21 cellular contexts compared by ENCODE assay signal in the genomic region with DNA sequence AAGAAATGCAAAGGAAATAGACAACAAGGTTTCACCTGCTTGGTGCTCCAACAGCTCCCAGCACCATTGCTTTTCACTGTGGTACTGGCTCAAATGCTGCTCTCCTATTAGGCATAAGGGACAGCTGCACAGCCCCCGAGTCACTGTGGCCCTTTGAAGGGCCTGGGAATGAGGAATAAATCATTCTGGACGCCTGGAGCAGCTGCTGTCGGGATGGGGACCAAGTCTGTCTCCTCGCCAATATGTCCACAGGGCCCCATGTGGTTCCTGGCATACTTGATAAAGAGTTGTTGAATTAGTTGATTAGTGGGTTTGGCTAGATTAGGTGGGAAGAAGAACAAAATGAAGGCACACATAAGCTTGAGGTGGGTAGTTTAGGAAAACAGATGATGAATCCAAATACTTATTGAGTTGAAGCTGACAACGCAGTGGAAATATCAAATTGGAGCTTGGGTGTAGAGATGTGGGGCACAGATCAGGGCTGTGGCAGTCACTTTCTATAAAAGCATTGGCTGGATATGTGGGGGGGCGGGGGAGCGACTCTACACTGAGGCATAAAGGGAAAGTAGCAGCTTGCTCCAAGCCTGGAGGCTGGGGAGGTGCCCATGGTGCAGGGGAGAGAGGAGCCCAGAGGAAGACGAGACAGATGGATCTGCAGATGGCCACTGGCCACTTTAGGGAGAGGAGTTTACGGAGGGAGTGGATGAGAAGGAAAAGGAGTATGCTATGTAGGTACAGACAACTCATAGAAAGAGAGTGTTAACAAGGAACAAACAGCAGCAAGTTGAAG. TPM values are rescaled to one million over a fixed set of nuclear protein-coding genes. Genes with fewer than 3 reads are reported as not detected.
DNase-seq lines count a peak whose midpoint lies in the region; ATAC-seq, FAIRE-seq and TF ChIP-seq lines count a peak whose summit lies in the region.
"Had no signal": no experiment of that assay in that cellular context is flagged by ENCODE, and none has a peak within 500 bp of the region (broad histone marks: within the 10 kb centered on the region; RNA-seq: fewer than 3 reads in every experiment).

No MANE protein-coding gene starts in this region.

- no peaks in the 10 kb centered on the region for H3K27me3 ChIP-seq in Caco-2 (replicated peaks; ENCODE audit: control insufficient read depth, insufficient read depth, low read length)

- TF ChIP-seq CTCF in Caco-2 (IDR thresholded peaks at IDR 0.05; ENCODE audit: insufficient read depth in 1 of 2, low read depth in 1 of 2, low read length in 1 of 2, severe bottlenecking in 1 of 2, unreplicated experiment in 1 of 2) (no peak), OCI-LY7 (conservative IDR thresholded peaks at IDR 0.05; ENCODE audit: low read length) (no peak)

- H3K27ac ChIP-seq in cingulate gyrus (ENCODE audit: low read depth, low read length) (peak overlapping the region; percentile 10), OCI-LY7 (ENCODE audit: low read depth, low read length, poor library complexity, severe bottlenecking) (no peak overlapping the region)
- H3K27ac ChIP-seq: A549, RWPE1 had no signal

- peaks cover 20% of the 10 kb centered on the region for H3K36me3 Mint-ChIP-seq in Caco-2 (ENCODE audit: insufficient read depth, unreplicated experiment)
- H3K36me3 Mint-ChIP-seq in activated T-helper 2 cell treated with anti-CD3 and anti-CD28 coated beads, Interferon-gamma antibody, Interleukin-2, Interleukin-4, amounts not matched to agents 10 μg/mL and 5 μg/mL and 100 μg/mL, durations not matched to agents 14 hours and 24 hours and 36 hours (ENCODE audit: low read depth): peaks cover 3% of the 10 kb centered on the region

- H3K4me1 ChIP-seq in Caco-2 (no peaks in the 10 kb centered on the region), OCI-LY7 (ENCODE audit: insufficient read depth, low read length, poor library complexity, severe bottlenecking) (no peaks in the 10 kb centered on the region)
- H3K4me1 ChIP-seq: A549 had no signal

- no peaks in the 10 kb centered on the region for H3K79me2 ChIP-seq in OCI-LY7 (ENCODE audit: insufficient read depth, low read depth, low read length)

- intact Hi-C loops in posterior cingulate gyrus (cut with DNase I): no loop called here
- intact Hi-C loops in Caco-2 (cut with micrococcal nuclease; ENCODE audit: unreplicated experiment): no loop called here
- intact Hi-C loops in OCI-LY7 (cut with micrococcal nuclease; ENCODE audit: unreplicated experiment): no loop called here
- intact Hi-C loops in activated T-helper 2 cell treated with anti-CD3 and anti-CD28 coated beads, Interferon-gamma antibody, Interleukin-2, Interleukin-4, amounts not matched to agents 10 μg/mL and 5 μg/mL and 100 μg/mL, durations not matched to agents 14 hours and 24 hours and 36 hours (cut with micrococcal nuclease): no loop called here

- no peaks in the 10 kb centered on the region for H3K36me3 ChIP-seq in Caco-2 (ENCODE audit: control insufficient read depth, insufficient read depth, low read length)
- peaks cover 25% of the 10 kb centered on the region for H3K36me3 ChIP-seq in OCI-LY7 (ENCODE audit: insufficient read depth, low read length)

- H3K9me3 ChIP-seq in Caco-2 (no peaks in the 10 kb centered on the region), OCI-LY7 (ENCODE audit: low read length) (no peaks in the 10 kb centered on the region)
- H3K9me3 ChIP-seq: A549 had no signal

- no peak for DNase-seq in HTR-8/SVneo (ENCODE audit: insufficient read length, low spot score)
- DNase-seq in NCI-H524 treated with DMSO at 0.1 percent for 48 hours (lab: John Stamatoyannopoulos, UW): peak; percentile 99
- DNase-seq in posterior cingulate gyrus: peak in 7 of 10 donors; percentile 38 to 90 (median 56)
- DNase-seq in Caco-2: no peak
- DNase-seq in OCI-LY7 (ENCODE audit: low spot score): no peak
- DNase-seq in activated T-helper 2 cell treated with anti-CD3 and anti-CD28 coated beads, Interferon-gamma antibody, Interleukin-2, Interleukin-4, amounts not matched to agents 10 μg/mL and 5 μg/mL and 100 μg/mL, durations not matched to agents 14 hours and 24 hours and 36 hours (ENCODE audit: low spot score): no peak
- DNase-seq: CD4-positive, alpha-beta T cell; DMS79 treated with DMSO at 0.1 percent for 48 hours; KG1; NCI-H1105 treated with DMSO at 0.1 percent for 48 hours; NCI-H187 treated with DMSO at 0.1 percent for 48 hours; NCI-H748 treated with DMSO at 0.1 percent for 48 hours; PC-3; SIG-M5 had no signal

- H3K4me3 Mint-ChIP-seq in Caco-2 (ENCODE audit: unreplicated experiment): no peak overlapping the region
- H3K4me3 Mint-ChIP-seq in activated T-helper 2 cell treated with anti-CD3 and anti-CD28 coated beads, Interferon-gamma antibody, Interleukin-2, Interleukin-4, amounts not matched to agents 10 μg/mL and 5 μg/mL and 100 μg/mL, durations not matched to agents 14 hours and 24 hours and 36 hours (ENCODE audit: low read depth): no peak overlapping the region
- H3K4me3 Mint-ChIP-seq: CD4-positive, alpha-beta T cell had no signal

- POLR2A ChIA-PET in Caco-2 (lab: Charles Lee) (no interaction called here), OCI-LY7 (lab: Charles Lee) (interaction anchor here (0.6 to 1.0 kb wide), 4 partner anchors 9 to 226 kb away, joined by 3 to 4 read pairs (median 4); partner anchors contain the start of gene GSTZ1)

- no peak overlapping the region for H2AFZ ChIP-seq in OCI-LY7 (ENCODE audit: low read length)

- H3K4me3 ChIP-seq in Caco-2 (ENCODE audit: low read depth, low read length) (no peak overlapping the region), OCI-LY7 (ENCODE audit: low read depth, low read length, poor library complexity, severe bottlenecking) (no peak overlapping the region)
- H3K4me3 ChIP-seq: A549 had no signal

- BruUV-seq in Caco-2 (replicated peaks; lab: Mats Ljungman, UMichigan) (no TSS peak), OCI-LY7 (replicated peaks; lab: Mats Ljungman, UMichigan) (no TSS peak)

- H3K4me2 ChIP-seq in OCI-LY7 (ENCODE audit: low read length): no peak overlapping the region
- H3K4me2 ChIP-seq: A549 had no signal

- no peaks in the 10 kb centered on the region for H3K9me3 Mint-ChIP-seq in Caco-2 (ENCODE audit: unreplicated experiment)
- H3K9me3 Mint-ChIP-seq in activated T-helper 2 cell treated with anti-CD3 and anti-CD28 coated beads, Interferon-gamma antibody, Interleukin-2, Interleukin-4, amounts not matched to agents 10 μg/mL and 5 μg/mL and 100 μg/mL, durations not matched to agents 14 hours and 24 hours and 36 hours: no peaks in the 10 kb centered on the region
- H3K9me3 Mint-ChIP-seq: CD4-positive, alpha-beta T cell had no signal

- no peaks in the 10 kb centered on the region for H4K20me1 ChIP-seq in OCI-LY7 (ENCODE audit: insufficient read depth, low read length)

- no peaks in the 10 kb centered on the region for H3K4me1 Mint-ChIP-seq in Caco-2 (ENCODE audit: low read depth, unreplicated experiment)
- H3K4me1 Mint-ChIP-seq in activated T-helper 2 cell treated with anti-CD3 and anti-CD28 coated beads, Interferon-gamma antibody, Interleukin-2, Interleukin-4, amounts not matched to agents 10 μg/mL and 5 μg/mL and 100 μg/mL, durations not matched to agents 14 hours and 24 hours and 36 hours (ENCODE audit: low read depth): no peaks in the 10 kb centered on the region

- no peak for ATAC-seq in GM21786 (IDR thresholded peaks at IDR 0.05; ENCODE audit: unreplicated experiment)
- ATAC-seq: A549, HepG2, PC-3, SK-N-SH treated with all-trans-retinoic acid at 6 μM for 48 hours had no signal

- no peaks in the 10 kb centered on the region for H3K27me3 Mint-ChIP-seq in Caco-2 (ENCODE audit: insufficient read depth, unreplicated experiment)
- no peaks in the 10 kb centered on the region for H3K27me3 Mint-ChIP-seq in activated T-helper 2 cell treated with anti-CD3 and anti-CD28 coated beads, Interferon-gamma antibody, Interleukin-2, Interleukin-4, amounts not matched to agents 10 μg/mL and 5 μg/mL and 100 μg/mL, durations not matched to agents 14 hours and 24 hours and 36 hours (ENCODE audit: low read depth)
- H3K27me3 Mint-ChIP-seq: CD4-positive, alpha-beta T cell had no signal

- CTCF ChIA-PET in Caco-2 (lab: Charles Lee): no interaction called here
- CTCF ChIA-PET in OCI-LY7 (lab: Charles Lee; ENCODE audit: unreplicated experiment): interaction anchor here (1.1 kb wide), 1 partner anchor 23 kb away, joined by 3 read pairs; no protein-coding TSS in a partner anchor

- no peaks in the 10 kb centered on the region for H3K9me2 ChIP-seq in OCI-LY7 (ENCODE audit: insufficient read depth, low read length)

- FAIRE-seq in HTR-8/SVneo (lab: Jason Lieb, UNC): peak; percentile 60
- FAIRE-seq: A549, H54, HepG2 had no signal

- H3K27ac Mint-ChIP-seq in Caco-2 (ENCODE audit: unreplicated experiment): no peak overlapping the region
- no peak overlapping the region for H3K27ac Mint-ChIP-seq in activated T-helper 2 cell treated with anti-CD3 and anti-CD28 coated beads, Interferon-gamma antibody, Interleukin-2, Interleukin-4, amounts not matched to agents 10 μg/mL and 5 μg/mL and 100 μg/mL, durations not matched to agents 14 hours and 24 hours and 36 hours
- H3K27ac Mint-ChIP-seq: CD4-positive, alpha-beta T cell had no signal

RNA-seq across cellular contexts. Expression of gene NGB, which starts 13.3 kb away (rescaled TPM):
- total RNA-seq in Caco-2 (2022): not detected in 2 replicates
- total RNA-seq in OCI-LY7 (2014; rRNA removed; shearing (Covaris generic)): not detected in 2 replicates
- total RNA-seq in OCI-LY7 (2022): not detected in 2 replicates
- total RNA-seq in activated T-helper 2 cell treated with anti-CD3 and anti-CD28 coated beads, Interferon-gamma antibody, Interleukin-2, Interleukin-4, amounts not matched to agents 10 μg/mL and 5 μg/mL and 100 μg/mL, durations not matched to agents 14 hours and 24 hours and 36 hours: not detected in 2 replicates
- total RNA-seq: CD4-positive, alpha-beta T cell; HepG2; PC-3 had no signal

RNA-seq across cellular contexts. Expression of gene POMT2, which starts 36.4 kb away (rescaled TPM):
- total RNA-seq in Caco-2 (2022) (30.4 and 36.9 TPM in 2 replicates), OCI-LY7 (2022) (28.3 and 31.4 TPM in 2 replicates)
- 5.9 and 8.2 TPM in 2 replicates for total RNA-seq in OCI-LY7 (2014; rRNA removed; shearing (Covaris generic))
- 23.4 and 27.7 TPM in 2 replicates for total RNA-seq in activated T-helper 2 cell treated with anti-CD3 and anti-CD28 coated beads, Interferon-gamma antibody, Interleukin-2, Interleukin-4, amounts not matched to agents 10 μg/mL and 5 μg/mL and 100 μg/mL, durations not matched to agents 14 hours and 24 hours and 36 hours

RNA-seq across cellular contexts. Expression of gene GSTZ1, which starts 36.6 kb away (rescaled TPM):
- 16.9 and 17.0 TPM in 2 replicates for total RNA-seq in Caco-2 (2022)
- total RNA-seq in OCI-LY7 (2014; rRNA removed; shearing (Covaris generic)): 39.9 and 43.0 TPM in 2 replicates
- total RNA-seq in OCI-LY7 (2022): 53.6 and 55.6 TPM in 2 replicates
- 11.7 and 12.6 TPM in 2 replicates for total RNA-seq in activated T-helper 2 cell treated with anti-CD3 and anti-CD28 coated beads, Interferon-gamma antibody, Interleukin-2, Interleukin-4, amounts not matched to agents 10 μg/mL and 5 μg/mL and 100 μg/mL, durations not matched to agents 14 hours and 24 hours and 36 hours

Comparison
In these comparisons a context has a peak if more than half of its experiments do, and no peak if none do; other contexts are left out.
1. DNase-seq: peak in NCI-H524 treated with DMSO at 0.1 percent for 48 hours (single experiment) and posterior cingulate gyrus (7 of 10); none in HTR-8/SVneo (single experiment), Caco-2 (0 of 2), OCI-LY7 (single experiment) and activated T-helper 2 cell treated with anti-CD3 and anti-CD28 coated beads, Interferon-gamma antibody, Interleukin-2, Interleukin-4, amounts not matched to agents 10 μg/mL and 5 μg/mL and 100 μg/mL, durations not matched to agents 14 hours and 24 hours and 36 hours (single experiment).